11 cellular contexts compared by ENCODE assay signal in genomic region chr18:22838639-22839487, GRCh38.
DNase-seq lines count a peak whose midpoint lies in the region; ATAC-seq and TF ChIP-seq lines count a peak whose summit lies in the region.
"Had no signal": no experiment of that assay in that cellular context is flagged by ENCODE, and none has a peak within 500 bp of the region (broad histone marks: within the 10 kb centered on the region; RNA-seq: fewer than 3 reads in every experiment).

No MANE protein-coding gene starts in this region.

- peaks cover 13% of the 10 kb centered on the region for H3K27me3 ChIP-seq in left ventricle myocardium inferior (ENCODE audit: low read depth)

- TF ChIP-seq CTCF in left ventricle myocardium inferior (IDR thresholded peaks at IDR 0.05; ENCODE audit: borderline replicate concordance): no peak

- no peaks in the 10 kb centered on the region for H3K36me3 ChIP-seq in left ventricle myocardium inferior

- no peak for DNase-seq in epithelial cell of prostate (ENCODE audit: low read depth, low spot score)
- DNase-seq in A172 (ENCODE audit: low spot score): no peak
- DNase-seq in OCI-M1 (lab: John Stamatoyannopoulos, UW): no peak
- DNase-seq in left ventricle myocardium inferior: no peak
- DNase-seq: DMS 273 treated with DMSO at 0.1 percent for 48 hours, NCI-H2029 treated with DMSO at 0.1 percent for 48 hours, substantia nigra had no signal

- H3K9me3 ChIP-seq in left ventricle myocardium inferior (replicated peaks): peaks cover 5% of the 10 kb centered on the region

- no peaks in the 10 kb centered on the region for H3K4me1 ChIP-seq in left ventricle myocardium inferior

- intact Hi-C loops in left ventricle myocardium inferior (cut with micrococcal nuclease): loop anchor here (10.0 kb wide), 1 partner anchor 576 kb away; no protein-coding TSS in a partner anchor

- H3K27ac ChIP-seq in epithelial cell of prostate: peak overlapping the region; percentile 33
- no peak overlapping the region for H3K27ac ChIP-seq in left ventricle myocardium inferior (replicated peaks)

- ATAC-seq in GM18499 (IDR thresholded peaks at IDR 0.05; ENCODE audit: insufficient read depth, unreplicated experiment): peak; percentile 66
- peak; percentile 62 for ATAC-seq in GM19438 (IDR thresholded peaks at IDR 0.05; ENCODE audit: low read depth, unreplicated experiment)
- ATAC-seq in HG03175 (IDR thresholded peaks at IDR 0.05; ENCODE audit: unreplicated experiment): peak; percentile 62
- ATAC-seq in GM19328 (IDR thresholded peaks at IDR 0.05; ENCODE audit: unreplicated experiment): no peak

- no peak overlapping the region for H3K4me3 ChIP-seq in left ventricle myocardium inferior
